10 cellular contexts compared by ENCODE assay signal in the genomic region with DNA sequence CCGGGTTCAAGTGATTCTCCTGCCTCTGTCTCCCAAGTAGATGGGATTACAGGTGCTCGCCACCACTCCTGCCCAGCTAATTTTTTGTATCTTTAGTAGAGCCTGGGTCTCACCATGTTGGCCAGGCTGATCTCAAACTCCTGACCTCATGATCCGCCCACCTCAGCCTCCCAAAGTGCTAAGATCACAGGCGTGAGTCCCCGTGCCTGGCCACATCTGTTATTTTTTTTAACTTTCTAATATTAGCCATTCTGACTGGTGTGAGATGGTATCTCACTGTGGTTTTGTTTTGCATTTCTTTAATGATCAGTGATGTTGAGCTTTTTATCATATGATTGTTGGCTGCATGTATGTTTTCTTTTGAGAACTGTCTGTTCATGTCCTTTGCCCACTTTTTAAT. TPM values are rescaled to one million over a fixed set of nuclear protein-coding genes. Genes with fewer than 3 reads are reported as not detected.
"Had no signal": no experiment of that assay in that cellular context is flagged by ENCODE, and none has a peak within 500 bp of the region (broad histone marks: within the 10 kb centered on the region; RNA-seq: fewer than 3 reads in every experiment).

No MANE protein-coding gene starts in this region.

RNA-seq across cellular contexts. Expression of a gene that starts 35.4 kb away (rescaled TPM):
- total RNA-seq: kidney epithelial cell, lower leg skin, myocyte, occipital lobe, osteocyte, sigmoid colon, vagina had no signal

RNA-seq across cellular contexts. Expression of a gene that starts 40.9 kb away (rescaled TPM):
- total RNA-seq: kidney epithelial cell, left ventricle myocardium inferior, lower leg skin, mesenteric fat pad, myocyte, occipital lobe, osteocyte, sigmoid colon, thyroid gland, vagina had no signal
